ENCODE assay signal across 14 cellular contexts in the genomic region with DNA sequence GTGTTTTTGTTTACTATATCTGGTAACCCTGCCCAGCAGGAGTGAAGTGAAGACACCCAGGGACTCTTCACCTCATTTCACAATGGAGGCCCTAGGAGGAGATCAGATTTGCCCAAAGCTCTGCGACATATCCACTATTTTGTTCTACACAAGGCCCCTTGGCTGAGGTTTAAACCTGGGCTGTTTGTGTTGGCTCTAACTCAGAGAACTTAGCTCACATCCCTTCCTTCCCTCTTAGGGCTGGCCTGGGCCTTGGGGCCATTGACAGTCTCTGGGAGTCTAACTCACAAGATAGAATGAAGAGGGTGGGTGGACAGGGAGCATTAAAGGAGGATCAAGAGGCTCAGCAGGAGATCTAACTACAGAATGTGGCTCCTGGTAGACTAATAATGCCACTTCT. TPM values are rescaled to one million over a fixed set of nuclear protein-coding genes. Genes with fewer than 3 reads are reported as not detected.
A peak's percentile ranks its signal among the peaks of the same experiment; 100 is the strongest.
DNase-seq lines count a peak whose midpoint lies in the region; ATAC-seq, FAIRE-seq and TF ChIP-seq lines count a peak whose summit lies in the region.
"Had no signal": no experiment of that assay in that cellular context is flagged by ENCODE, and none has a peak within 500 bp of the region (broad histone marks: within the 10 kb centered on the region; RNA-seq: fewer than 3 reads in every experiment).

No MANE protein-coding gene starts in this region.

- peak overlapping the region; percentile 71 for H2AFZ ChIP-seq in keratinocyte (ENCODE audit: control insufficient read depth, low read length)

- H3K4me1 Mint-ChIP-seq in chondrocyte (ENCODE audit: low read depth): peaks cover 11% of the 10 kb centered on the region
- H3K4me1 Mint-ChIP-seq: immature natural killer cell, neural progenitor cell had no signal

- POLR2A ChIA-PET in HEK293 (lab: Yijun Ruan, JAX): interaction anchor here (1.0 kb wide), 1 partner anchor 11 kb away, joined by 3 read pairs; the partner anchor contains the start of gene RNF185

- no peaks in the 10 kb centered on the region for H3K27me3 ChIP-seq in keratinocyte (ENCODE audit: control insufficient read depth, extremely low read depth, insufficient read depth, low read length)
- H3K27me3 ChIP-seq in skeletal muscle tissue (ENCODE audit: control insufficient read depth in 3 of 3, insufficient read depth in 3 of 3, low read length in 3 of 3): no peaks in the 10 kb centered on the region
- H3K27me3 ChIP-seq: testis had no signal

- H3K27ac ChIP-seq in HEK293 (ENCODE audit: extremely low read depth, low read depth, low read length): no peak overlapping the region
- H3K27ac ChIP-seq in keratinocyte (ENCODE audit: control insufficient read depth, insufficient read depth, low read length): no peak overlapping the region
- H3K27ac ChIP-seq in skeletal muscle tissue (ENCODE audit: low read depth, low read length): peak overlapping the region; percentile 49
- H3K27ac ChIP-seq: neural progenitor cell, testis had no signal

- no peaks in the 10 kb centered on the region for H4K20me1 ChIP-seq in keratinocyte (ENCODE audit: control insufficient read depth, extremely low read depth, insufficient read depth, low read length)

- no peak overlapping the region for H3K4me3 ChIP-seq in HEK293 (ENCODE audit: low read depth, low read length)
- H3K4me3 ChIP-seq in keratinocyte (ENCODE audit: control insufficient read depth in 2 of 3, extremely low read depth in 1 of 3, insufficient read depth in 2 of 3, low read depth in 1 of 3, low read length in 3 of 3): no peak overlapping the region
- no peak overlapping the region for H3K4me3 ChIP-seq in skeletal muscle tissue (ENCODE audit: low read length in 3 of 3)
- H3K4me3 ChIP-seq: neural progenitor cell, testis had no signal

- peak overlapping the region; percentile 72 for H3K27ac Mint-ChIP-seq in chondrocyte (ENCODE audit: unreplicated experiment)
- H3K27ac Mint-ChIP-seq: CD14-positive monocyte, IgD-negative memory B cell, immature natural killer cell, neural progenitor cell had no signal

- DNase-seq in chondrocyte (ENCODE audit: low spot score) (no peak), keratinocyte (ENCODE audit: low read depth, low spot score) (no peak), iPS-NIHi7 (ENCODE audit: extremely low spot score) (no peak), DMS53 treated with DMSO at 0.1 percent for 48 hours (lab: John Stamatoyannopoulos, UW; ENCODE audit: unreplicated experiment) (no peak)

- no peaks in the 10 kb centered on the region for H3K27me3 Mint-ChIP-seq in chondrocyte (ENCODE audit: low read depth)
- H3K27me3 Mint-ChIP-seq: IgD-negative memory B cell had no signal

- H3K4me1 ChIP-seq in HEK293 (ENCODE audit: control insufficient read depth, insufficient read depth, low read length) (no peaks in the 10 kb centered on the region), keratinocyte (ENCODE audit: control insufficient read depth, extremely low read depth, insufficient read depth, low read length) (peaks cover 8% of the 10 kb centered on the region), skeletal muscle tissue (ENCODE audit: control insufficient read depth in 3 of 3, insufficient read depth in 3 of 3, low read length in 3 of 3) (peaks cover 4 to 7% (median 6%) of the 10 kb centered on the region in 3 donors)
- H3K4me1 ChIP-seq: neural progenitor cell, testis had no signal

- CTCF ChIA-PET in HEK293 (lab: Yijun Ruan, JAX): interaction anchor here (0.6 to 3.8 kb wide), 32 partner anchors 8 to 503 kb away, joined by 3 to 54 read pairs (median 4); partner anchors contain the start of genes LIMK2, PLA2G3 and SELENOM

- no peak overlapping the region for H3K4me2 ChIP-seq in keratinocyte (ENCODE audit: control insufficient read depth, extremely low read depth, insufficient read depth, low read depth, low read length)
- H3K4me2 ChIP-seq: neural progenitor cell had no signal

- TF ChIP-seq CTCF in HEK293 (tag by site-specific recombination; IDR thresholded peaks at IDR 0.05) (no peak), chondrocyte (IDR thresholded peaks at IDR 0.05) (no peak), keratinocyte (optimal IDR thresholded peaks at IDR 0.05 in 1 of 3, IDR thresholded peaks at IDR 0.05 in 1 of 3, conservative IDR thresholded peaks at IDR 0.05 in 1 of 3; ENCODE audit: extremely low read depth in 1 of 3, insufficient read depth in 2 of 3, low read length in 3 of 3) (no peak)

- H3K9ac ChIP-seq in keratinocyte (ENCODE audit: control insufficient read depth, extremely low read depth, insufficient read depth, low read length) (no peak overlapping the region), skeletal muscle tissue (ENCODE audit: low read depth in 1 of 3, low read length in 3 of 3) (peak overlapping the region in 2 of 3 donors; percentile 22 to 51)
- H3K9ac ChIP-seq: neural progenitor cell had no signal

- H3K9me1 ChIP-seq in keratinocyte (ENCODE audit: control insufficient read depth, extremely low read depth, insufficient read depth, low read length): no peaks in the 10 kb centered on the region

- peaks cover 17% of the 10 kb centered on the region for H3K9me3 Mint-ChIP-seq in chondrocyte (ENCODE audit: low read depth)

- H3K79me2 ChIP-seq in keratinocyte (ENCODE audit: control insufficient read depth, insufficient read depth, low read length): no peaks in the 10 kb centered on the region

- dilution Hi-C loops in keratinocyte (cut with MboI; ENCODE audit: extremely low pct_ligation_motif_present, low sequenced_read_pairs): no loop called here

- FAIRE-seq in keratinocyte (lab: Jason Lieb, UNC): no peak

- ATAC-seq in GM21717 (IDR thresholded peaks at IDR 0.05; ENCODE audit: unreplicated experiment) (no peak), GM21529 (IDR thresholded peaks at IDR 0.05; ENCODE audit: unreplicated experiment) (no peak)

- H3K36me3 ChIP-seq in HEK293 (ENCODE audit: control insufficient read depth in 2 of 2, insufficient read depth in 1 of 2, low read length in 2 of 2) (no peaks in the 10 kb centered on the region), keratinocyte (ENCODE audit: control insufficient read depth in 2 of 2, extremely low read depth in 1 of 2, insufficient read depth in 2 of 2, low read length in 2 of 2) (no peaks in the 10 kb centered on the region), skeletal muscle tissue (ENCODE audit: control insufficient read depth in 3 of 3, insufficient read depth in 3 of 3, low read length in 3 of 3) (no peaks in the 10 kb centered on the region)
- H3K36me3 ChIP-seq: neural progenitor cell had no signal

- H3K4me3 Mint-ChIP-seq in chondrocyte (ENCODE audit: unreplicated experiment): no peak overlapping the region
- H3K4me3 Mint-ChIP-seq: CD14-positive monocyte, IgD-negative memory B cell, immature natural killer cell, neural progenitor cell had no signal

- no peaks in the 10 kb centered on the region for H3K36me3 Mint-ChIP-seq in chondrocyte (ENCODE audit: low read depth)
- H3K36me3 Mint-ChIP-seq: CD14-positive monocyte, IgD-negative memory B cell, immature natural killer cell, neural progenitor cell had no signal

- H3K9me3 ChIP-seq in HEK293 (ENCODE audit: control insufficient read depth, insufficient read depth, low read depth, low read length): no peaks in the 10 kb centered on the region
- H3K9me3 ChIP-seq in keratinocyte (ENCODE audit: control insufficient read depth, low read depth, low read length): no peaks in the 10 kb centered on the region
- peaks cover 0 to 6% (median 0%) of the 10 kb centered on the region in 3 donors for H3K9me3 ChIP-seq in skeletal muscle tissue (ENCODE audit: control insufficient read depth in 3 of 3, low read length in 3 of 3)
- H3K9me3 ChIP-seq: testis had no signal

RNA-seq across cellular contexts. Expression of gene PLA2G3, which starts 8.2 kb away (rescaled TPM):
- 0.07 to 0.13 TPM in 2 of 3 replicates, not detected in the other for total RNA-seq in chondrocyte
- 0.37 to 0.39 TPM (median 0.38 TPM) in 3 replicates for polyA plus RNA-seq in keratinocyte
- 0.70 TPM for polyA plus RNA-seq in keratinocyte (2011; ENCODE audit: low read depth)
- polyA plus RNA-seq in keratinocyte (2011; cell fraction: cytosol; rRNA removed): 0.11 and 0.12 TPM in 2 replicates
- polyA plus RNA-seq in keratinocyte (2011; cell fraction: nucleus; rRNA removed): 0.34 and 0.53 TPM in 2 replicates
- 0.44 and 2.1 TPM in 2 replicates for polyA plus RNA-seq in keratinocyte (2012; ENCODE audit: low replicate concordance)
- polyA minus RNA-seq in keratinocyte: 0.46 to 0.59 TPM in 2 of 3 replicates, not detected in the other
- not detected for polyA minus RNA-seq in keratinocyte (2011; cell fraction: cytosol; rRNA and poly(A)+ RNA removed)
- polyA minus RNA-seq in keratinocyte (2011; cell fraction: nucleus; rRNA and poly(A)+ RNA removed): 0.21 TPM in 1 of 2 replicates, not detected in the other
- total RNA-seq in skeletal muscle tissue: not detected
- total RNA-seq: OCI-LY7 had no signal
- polyA plus RNA-seq: CD14-positive monocyte, IgD-negative memory B cell, immature natural killer cell had no signal

RNA-seq across cellular contexts. Expression of gene RNF185, which starts 11.5 kb away (rescaled TPM):
- total RNA-seq in chondrocyte (28.6 to 36.9 TPM (median 35.8 TPM) in 3 replicates), skeletal muscle tissue (17.2 TPM)
- 35.1 to 44.3 TPM (median 35.4 TPM) in 3 replicates for polyA plus RNA-seq in keratinocyte
- 14.5 TPM for polyA plus RNA-seq in keratinocyte (2011; ENCODE audit: low read depth)
- 28.0 and 37.6 TPM in 2 replicates for polyA plus RNA-seq in keratinocyte (2011; cell fraction: cytosol; rRNA removed)
- 40.4 and 40.6 TPM in 2 replicates for polyA plus RNA-seq in keratinocyte (2011; cell fraction: nucleus; rRNA removed)
- polyA plus RNA-seq in keratinocyte (2012; ENCODE audit: low replicate concordance): 21.1 and 36.6 TPM in 2 replicates
- 19.9 to 33.9 TPM (median 27.0 TPM) in 3 replicates for polyA minus RNA-seq in keratinocyte
- polyA minus RNA-seq in keratinocyte (2011; cell fraction: cytosol; rRNA and poly(A)+ RNA removed): 20.1 TPM
- 17.8 and 25.9 TPM in 2 replicates for polyA minus RNA-seq in keratinocyte (2011; cell fraction: nucleus; rRNA and poly(A)+ RNA removed)

RNA-seq across cellular contexts. Expression of gene INPP5J, which starts 25.8 kb away (rescaled TPM):
- 3.5 to 5.9 TPM (median 5.2 TPM) in 3 replicates for total RNA-seq in chondrocyte
- polyA plus RNA-seq in keratinocyte: 0.14 to 0.26 TPM (median 0.22 TPM) in 3 replicates
- polyA plus RNA-seq in keratinocyte (2011; ENCODE audit: low read depth): 0.56 TPM
- 0.09 and 0.27 TPM in 2 replicates for polyA plus RNA-seq in keratinocyte (2011; cell fraction: cytosol; rRNA removed)
- 0.69 and 0.95 TPM in 2 replicates for polyA plus RNA-seq in keratinocyte (2011; cell fraction: nucleus; rRNA removed)
- 0.46 and 0.72 TPM in 2 replicates for polyA plus RNA-seq in keratinocyte (2012; ENCODE audit: low replicate concordance)
- 0.33 to 1.8 TPM in 2 of 3 replicates, not detected in the other for polyA minus RNA-seq in keratinocyte
- not detected for polyA minus RNA-seq in keratinocyte (2011; cell fraction: cytosol; rRNA and poly(A)+ RNA removed)
- 0.32 TPM in 1 of 2 replicates, not detected in the other for polyA minus RNA-seq in keratinocyte (2011; cell fraction: nucleus; rRNA and poly(A)+ RNA removed)
- not detected for total RNA-seq in skeletal muscle tissue
- polyA plus RNA-seq: CD14-positive monocyte, IgD-negative memory B cell, immature natural killer cell had no signal

RNA-seq across cellular contexts. Expression of gene SELENOM, which starts 41.1 kb away (rescaled TPM):
- total RNA-seq in chondrocyte (200 to 228 TPM (median 217 TPM) in 3 replicates), skeletal muscle tissue (16.2 TPM)
- polyA plus RNA-seq in keratinocyte: 9.1 to 27.7 TPM (median 16.3 TPM) in 3 replicates
- polyA plus RNA-seq in keratinocyte (2011; ENCODE audit: low read depth): 2.0 TPM
- polyA plus RNA-seq in keratinocyte (2011; cell fraction: cytosol; rRNA removed): 15.6 and 62.0 TPM in 2 replicates
- polyA plus RNA-seq in keratinocyte (2011; cell fraction: nucleus; rRNA removed): 21.0 and 31.3 TPM in 2 replicates
- polyA plus RNA-seq in keratinocyte (2012; ENCODE audit: low replicate concordance): 20.2 and 23.6 TPM in 2 replicates
- 2.7 to 13.0 TPM (median 4.8 TPM) in 3 replicates for polyA minus RNA-seq in keratinocyte
- polyA minus RNA-seq in keratinocyte (2011; cell fraction: cytosol; rRNA and poly(A)+ RNA removed): 29.4 TPM
- 9.5 and 10.3 TPM in 2 replicates for polyA minus RNA-seq in keratinocyte (2011; cell fraction: nucleus; rRNA and poly(A)+ RNA removed)
